14 cellular contexts compared by ENCODE assay signal in genomic region chr10:103557455-103557854, GRCh38.
"Had no signal": no experiment of that assay in that cellular context is flagged by ENCODE, and none has a peak within 500 bp of the region (broad histone marks: within the 10 kb centered on the region; RNA-seq: fewer than 3 reads in every experiment).

No MANE protein-coding gene starts in this region.

- ATAC-seq: activated CD4-positive, alpha-beta T cell treated with anti-CD3 and anti-CD28 coated beads for 36 hours; activated T-cell treated with anti-CD3 and anti-CD28 coated beads, Interleukin-2, amount 50 U/mL, for 72 hours had no signal

- H3K4me3 ChIP-seq: left ventricle myocardium inferior had no signal

- H3K27ac ChIP-seq: left ventricle myocardium inferior had no signal

- DNase-seq: activated B cell treated with CpG ODN at 0.5 μM for 24 hours; activated CD4-positive, alpha-beta memory T cell treated with anti-CD3 and anti-CD28 coated beads for 36 hours; activated CD4-positive, alpha-beta T cell treated with anti-CD3 and anti-CD28 coated beads for 36 hours; activated effector memory CD4-positive, alpha-beta T cell treated with anti-CD3 and anti-CD28 coated beads, Interleukin-2, amount 50 U/mL, for 16 hours; activated naive CD4-positive, alpha-beta T cell treated with anti-CD3 and anti-CD28 coated beads, Interleukin-2, amount 10 ng/mL, durations not matched to agents 7 days and 5 days; activated T-cell treated with anti-CD3 and anti-CD28 coated beads, Interleukin-2, amount 50 U/mL, for 72 hours; cerebellar nuclear complex; immature natural killer cell; left ventricle myocardium inferior; midbrain; stimulated activated CD4-positive, alpha-beta T cell treated with anti-CD3 and anti-CD28 coated beads, Interleukin-4, amount 100 ng/mL, for 24 hours; stimulated activated naive CD4-positive, alpha-beta T cell treated with Interleukin-2 at 50 U/mL for 16 hours; T-helper 1 cell; T-helper 9 cell had no signal

- H3K36me3 ChIP-seq: left ventricle myocardium inferior had no signal
